In the genomic region with DNA sequence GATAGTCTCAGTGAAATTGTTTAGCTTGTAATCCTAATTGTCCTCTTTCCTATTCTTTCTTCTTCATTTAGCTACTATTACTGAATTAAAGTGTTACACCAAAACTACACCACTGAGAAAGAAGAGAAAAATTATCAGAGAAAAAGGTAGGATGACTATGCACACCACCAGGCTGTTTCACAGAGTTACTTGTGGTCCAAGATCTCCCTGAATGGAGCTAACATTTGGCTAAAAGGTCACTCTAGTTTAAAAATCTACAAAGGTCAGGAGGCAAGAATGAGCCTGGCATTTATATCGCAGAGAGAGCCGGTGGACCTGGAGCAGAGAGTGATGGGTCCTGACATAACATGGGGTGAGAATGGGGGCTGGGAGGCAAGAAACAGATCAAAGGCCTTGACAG, we compare ENCODE assay signal across 18 cellular contexts. TPM values are rescaled to one million over a fixed set of nuclear protein-coding genes. Genes with fewer than 3 reads are reported as not detected.
DNase-seq lines count a peak whose midpoint lies in the region; ATAC-seq and TF ChIP-seq lines count a peak whose summit lies in the region.
"Had no signal": no experiment of that assay in that cellular context is flagged by ENCODE, and none has a peak within 500 bp of the region (broad histone marks: within the 10 kb centered on the region; RNA-seq: fewer than 3 reads in every experiment).

No MANE protein-coding gene starts in this region.

- no peak overlapping the region for H3K4me3 Mint-ChIP-seq in central memory CD8-positive, alpha-beta T cell
- H3K4me3 Mint-ChIP-seq: CD4-positive, CD25-positive, alpha-beta regulatory T cell; IgD-negative memory B cell had no signal

- H3K27ac Mint-ChIP-seq in central memory CD8-positive, alpha-beta T cell (ENCODE audit: low read depth), result peak overlapping the region; percentile 61
- H3K27ac Mint-ChIP-seq: IgD-negative memory B cell had no signal

- no peaks in the 10 kb centered on the region for H3K4me1 Mint-ChIP-seq in central memory CD8-positive, alpha-beta T cell

- no peak for TF ChIP-seq CTCF in cardiac muscle cell (IDR thresholded peaks at IDR 0.05; ENCODE audit: low read depth, low read length)
- TF ChIP-seq CTCF in psoas muscle (IDR thresholded peaks at IDR 0.05), result no peak

- H3K9me3 ChIP-seq in cardiac muscle cell (ENCODE audit: low read depth) (no peaks in the 10 kb centered on the region), psoas muscle (no peaks in the 10 kb centered on the region)
- no peaks in the 10 kb centered on the region for H3K9me3 ChIP-seq in effector memory CD4-positive, alpha-beta T cell (ENCODE audit: control insufficient read depth, low read length)

- WGBS in psoas muscle, 3 donors, result 46 to 82% (median 47%) methylated on average over 2 of the region's 2 CpGs

- H3K36me3 Mint-ChIP-seq in central memory CD8-positive, alpha-beta T cell (ENCODE audit: insufficient read depth), result peaks cover 20% of the 10 kb centered on the region

- H3K27ac ChIP-seq in cardiac muscle cell (peak overlapping the region; percentile 69), psoas muscle (peak overlapping the region; percentile 56)
- no peak overlapping the region for H3K27ac ChIP-seq in effector memory CD4-positive, alpha-beta T cell (ENCODE audit: insufficient read depth, low read length, poor library complexity, severe bottlenecking)

- intact Hi-C loops in left ventricle myocardium superior (cut with micrococcal nuclease) (no loop called here), psoas muscle (cut with DNase I) (loop anchor here in 1 of 2 donors (5.0 kb wide), 1 partner anchor 39 kb away; the partner anchor contains the start of gene EEF1AKMT1)

- no peak overlapping the region for H3K4me3 ChIP-seq in cardiac muscle cell
- peak overlapping the region; percentile 23 for H3K4me3 ChIP-seq in psoas muscle
- no peak overlapping the region for H3K4me3 ChIP-seq in effector memory CD4-positive, alpha-beta T cell (ENCODE audit: insufficient read depth, low read depth, low read length, poor library complexity, severe bottlenecking)

- H3K27me3 ChIP-seq in cardiac muscle cell (no peaks in the 10 kb centered on the region), psoas muscle (ENCODE audit: insufficient read depth in 3 of 3, low read length in 2 of 3) (no peaks in the 10 kb centered on the region)
- H3K27me3 ChIP-seq in effector memory CD4-positive, alpha-beta T cell (replicated peaks; ENCODE audit: control insufficient read depth, insufficient read depth, low read length, poor library complexity, severe bottlenecking), result no peaks in the 10 kb centered on the region

- H3K4me1 ChIP-seq in cardiac muscle cell (ENCODE audit: low read depth) (peaks cover 70% of the 10 kb centered on the region), psoas muscle (peaks cover 26% of the 10 kb centered on the region)
- H3K4me1 ChIP-seq in effector memory CD4-positive, alpha-beta T cell (ENCODE audit: control insufficient read depth, insufficient read depth, low read length, poor library complexity, severe bottlenecking), result no peaks in the 10 kb centered on the region

- H3K9me3 Mint-ChIP-seq in central memory CD8-positive, alpha-beta T cell, result no peaks in the 10 kb centered on the region
- H3K9me3 Mint-ChIP-seq: IgD-negative memory B cell had no signal

- H3K36me3 ChIP-seq in cardiac muscle cell, result peaks cover 42% of the 10 kb centered on the region
- peaks cover 2 to 37% of the 10 kb centered on the region in 2 donors for H3K36me3 ChIP-seq in psoas muscle (ENCODE audit: insufficient read depth in 1 of 2, low read depth in 1 of 2)
- peaks cover 37% of the 10 kb centered on the region for H3K36me3 ChIP-seq in effector memory CD4-positive, alpha-beta T cell (ENCODE audit: control insufficient read depth, insufficient read depth, low read length)

- no peak for DNase-seq in cardiac muscle cell (ENCODE audit: low read depth in 1 of 2, low spot score in 1 of 2)
- no peak for DNase-seq in left ventricle myocardium superior
- DNase-seq in central memory CD8-positive, alpha-beta T cell (ENCODE audit: low spot score in 2 of 2), result no peak
- no peak for DNase-seq in psoas muscle
- no peak for DNase-seq in dedifferentiated amniotic fluid mesenchymal stem cell (ENCODE audit: extremely low spot score)
- no peak for DNase-seq in T-helper 1 cell
- no peak for DNase-seq in effector memory CD4-positive, alpha-beta T cell
- DNase-seq: CD4-positive, CD25-positive, alpha-beta regulatory T cell; MV-4-11; NCI-H1105 treated with DMSO at 0.1 percent for 48 hours; NCI-H2081; NCI-H2171; NCI-H345; NCI-H524; NCI-H774; NK-92 treated with Interleukin-12 subunit alpha and Interleukin-12 subunit beta, amount 100 ng/mL, for 24 hours had no signal

- ATAC-seq in left ventricle myocardium superior (no peak), psoas muscle (no peak)
- ATAC-seq in central memory CD8-positive, alpha-beta T cell (replicated peaks; ENCODE audit: extremely low read depth, poor library complexity, severe bottlenecking), result no peak
- ATAC-seq: Panc1 had no signal

- no peaks in the 10 kb centered on the region for H3K27me3 Mint-ChIP-seq in central memory CD8-positive, alpha-beta T cell
- H3K27me3 Mint-ChIP-seq: CD4-positive, CD25-positive, alpha-beta regulatory T cell; IgD-negative memory B cell had no signal

RNA-seq across cellular contexts. Expression of gene EEF1AKMT1, which starts 37.0 kb away (rescaled TPM):
- 4.2 and 7.2 TPM in 2 replicates for total RNA-seq in cardiac muscle cell
- polyA plus RNA-seq in cardiac muscle cell, result 11.5 and 18.3 TPM in 2 replicates
- total RNA-seq in left ventricle myocardium superior, result 9.1 TPM
- 1 to 10 TPM; 8.2 to 8.9 (median 8.2) TPM for total RNA-seq in psoas muscle
- 1 to 10 TPM; 5.1 to 9.9 (median 7.1) TPM for polyA plus RNA-seq in psoas muscle
